24 cellular contexts compared by ENCODE assay signal in genomic region chr2:19753314-19753713, GRCh38.
"Had no signal": no experiment of that assay in that cellular context is flagged by ENCODE, and none has a peak within 500 bp of the region (broad histone marks: within the 10 kb centered on the region; RNA-seq: fewer than 3 reads in every experiment).

No MANE protein-coding gene starts in this region.

- H3K27ac Mint-ChIP-seq: endodermal cell, immature natural killer cell, memory B cell, mesothelial cell of epicardium, natural killer cell, neural progenitor cell, progenitor cell of endocrine pancreas had no signal

- DNase-seq: effector CD4-positive, alpha-beta T cell; erythroblast; glutamatergic neuron; immature natural killer cell; left ventricle myocardium inferior; lower lobe of right lung; natural killer cell; occipital lobe; pancreas; right cardiac atrium; small intestine; stimulated activated CD4-positive, alpha-beta T cell treated with anti-CD3 and anti-CD28 coated beads, Interleukin-12 subunit alpha, Interleukin-12 subunit beta, amount 100 ng/mL, for 4 hours; stimulated activated naive CD4-positive, alpha-beta T cell; stomach; substantia nigra; transverse colon had no signal

- H3K4me1 Mint-ChIP-seq: endodermal cell, immature natural killer cell, memory B cell, natural killer cell had no signal

- H3K36me3 Mint-ChIP-seq: immature natural killer cell, memory B cell, mesothelial cell of epicardium, natural killer cell, neural progenitor cell had no signal

- H3K9me3 Mint-ChIP-seq: endodermal cell, memory B cell, mesothelial cell of epicardium, natural killer cell, neural progenitor cell had no signal

- ATAC-seq: gastroesophageal sphincter, lower lobe of right lung, natural killer cell had no signal

- H3K4me3 Mint-ChIP-seq: endodermal cell, immature natural killer cell, memory B cell, mesothelial cell of epicardium, natural killer cell, neural progenitor cell had no signal

- H3K4me3 ChIP-seq: coronary artery, gastroesophageal sphincter, left ventricle myocardium inferior, lower lobe of right lung, neural progenitor cell, pancreas, stomach, thoracic aorta, transverse colon had no signal
